Comparison of ENCODE assay signal across 29 cellular contexts in genomic region chr5:35476789-35477188, GRCh38.
"Had no signal": no experiment of that assay in that cellular context is flagged by ENCODE, and none has a peak within 500 bp of the region (broad histone marks: within the 10 kb centered on the region; RNA-seq: fewer than 3 reads in every experiment).

No MANE protein-coding gene starts in this region.

- H3K9me3 ChIP-seq: body of pancreas, esophagus squamous epithelium, gastrocnemius medialis, prostate gland, sigmoid colon, stomach, thyroid gland, upper lobe of right lung had no signal

- H3K9me3 Mint-ChIP-seq: activated CD4-positive, alpha-beta memory T cell treated with anti-CD3 and anti-CD28 coated beads for 36 hours; activated naive CD4-positive, alpha-beta T cell treated with anti-CD3 and anti-CD28 coated beads, Interleukin-2, amount 50 U/mL, for 24 hours; activated T-cell treated with anti-CD3 and anti-CD28 coated beads, Interleukin-2, amount 50 U/mL, for 4 hours; nephron had no signal

- H3K27ac Mint-ChIP-seq: activated CD4-positive, alpha-beta memory T cell treated with anti-CD3 and anti-CD28 coated beads for 36 hours; activated CD4-positive, alpha-beta T cell treated with anti-CD3 and anti-CD28 coated beads, Interleukin-2, amount 10 ng/mL, durations not matched to agents 24 days and 14 days; activated naive CD4-positive, alpha-beta T cell treated with anti-CD3 and anti-CD28 coated beads, Interleukin-2, amount 50 U/mL, for 24 hours; activated naive CD8-positive, alpha-beta T cell treated with anti-CD3 and anti-CD28 coated beads, Interleukin-2, amount 50 U/mL, for 24 hours; activated T-helper 2 cell treated with anti-CD3 and anti-CD28 coated beads, Interferon-gamma antibody, Interleukin-2, Interleukin-4, amounts not matched to agents 10 μg/mL and 5 μg/mL and 100 μg/mL, durations not matched to agents 14 hours and 24 hours and 36 hours; stimulated activated naive B cell treated with anti-CD40 and anti-IgM and Interleukin-4, amounts not matched to agents 10 μg/mL and 1 μg/mL and 100 μg/mL, for 72 hours had no signal

- ATAC-seq: activated naive CD8-positive, alpha-beta T cell treated with anti-CD3 and anti-CD28 coated beads, Interleukin-2, amount 50 U/mL, for 24 hours; activated T-cell treated with anti-CD3 and anti-CD28 coated beads, Interleukin-2, amount 50 U/mL, for 4 hours; body of pancreas; gastrocnemius medialis; left ventricle myocardium superior; stimulated activated naive B cell treated with anti-CD40 and anti-IgM and Interleukin-4, amounts not matched to agents 10 μg/mL and 1 μg/mL and 100 μg/mL, for 72 hours; upper lobe of right lung had no signal

- H3K36me3 ChIP-seq: esophagus squamous epithelium, gastrocnemius medialis, prostate gland, sigmoid colon, stomach, thyroid gland, upper lobe of right lung, WERI-Rb-1 had no signal

- H2AFZ ChIP-seq: hepatocyte had no signal

- H3K4me2 ChIP-seq: hepatocyte had no signal

- H3K36me3 Mint-ChIP-seq: activated CD4-positive, alpha-beta memory T cell treated with anti-CD3 and anti-CD28 coated beads for 36 hours; stimulated activated naive B cell treated with anti-CD40 and anti-IgM and Interleukin-4, amounts not matched to agents 10 μg/mL and 1 μg/mL and 100 μg/mL, for 72 hours had no signal

- DNase-seq: activated CD4-positive, alpha-beta memory T cell treated with anti-CD3 and anti-CD28 coated beads for 36 hours; activated CD4-positive, alpha-beta T cell treated with anti-CD3 and anti-CD28 coated beads, Interleukin-2, amount 10 ng/mL, durations not matched to agents 24 days and 14 days; activated CD4-positive, CD25-positive, alpha-beta regulatory T cell treated with anti-CD3 and anti-CD28 coated beads, Interleukin-2, amount 50 U/mL, for 72 hours; activated naive CD8-positive, alpha-beta T cell treated with anti-CD3 and anti-CD28 coated beads, Interleukin-2, amount 50 U/mL, for 24 hours; activated T-cell treated with anti-CD3 and anti-CD28 coated beads, Interleukin-2, amount 50 U/mL, for 4 hours; aorta; body of pancreas; dermis blood vessel endothelial cell; effector CD4-positive, alpha-beta T cell; esophagus squamous epithelium; gastrocnemius medialis; glutamatergic neuron; islet precursor cell; left ventricle myocardium superior; sigmoid colon; small intestine; stimulated activated CD4-positive, alpha-beta T cell treated with anti-CD3 and anti-CD28 coated beads, Interleukin-1b, Interleukin-23, amount 100 ng/mL, for 48 hours; stimulated activated naive B cell treated with anti-CD40 and anti-IgM and Interleukin-4, amounts not matched to agents 10 μg/mL and 1 μg/mL and 100 μg/mL, for 72 hours; stomach; T-helper 1 cell; thyroid gland; upper lobe of right lung; WERI-Rb-1 had no signal

- H3K27me3 Mint-ChIP-seq: stimulated activated naive B cell treated with anti-CD40 and anti-IgM and Interleukin-4, amounts not matched to agents 10 μg/mL and 1 μg/mL and 100 μg/mL, for 72 hours had no signal

- H3K79me2 ChIP-seq: hepatocyte had no signal

- H3K4me1 ChIP-seq: gastrocnemius medialis, prostate gland, stomach, thyroid gland, upper lobe of right lung had no signal

- H3K4me3 Mint-ChIP-seq: activated CD4-positive, alpha-beta memory T cell treated with anti-CD3 and anti-CD28 coated beads for 36 hours; activated CD4-positive, alpha-beta T cell treated with anti-CD3 and anti-CD28 coated beads, Interleukin-2, amount 10 ng/mL, durations not matched to agents 24 days and 14 days; activated naive CD4-positive, alpha-beta T cell treated with anti-CD3 and anti-CD28 coated beads, Interleukin-2, amount 50 U/mL, for 24 hours; activated naive CD8-positive, alpha-beta T cell treated with anti-CD3 and anti-CD28 coated beads, Interleukin-2, amount 50 U/mL, for 24 hours; activated T-cell treated with anti-CD3 and anti-CD28 coated beads, Interleukin-2, amount 50 U/mL, for 4 hours; nephron; stimulated activated naive B cell treated with anti-CD40 and anti-IgM and Interleukin-4, amounts not matched to agents 10 μg/mL and 1 μg/mL and 100 μg/mL, for 72 hours had no signal

- H3K27ac ChIP-seq: epithelial cell of prostate, esophagus squamous epithelium, gastrocnemius medialis, hepatocyte, prostate gland, sigmoid colon, stomach, thyroid gland, upper lobe of right lung, WERI-Rb-1 had no signal

- H3K27me3 ChIP-seq: body of pancreas, esophagus squamous epithelium, gastrocnemius medialis, hepatocyte, sigmoid colon, stomach, thyroid gland, upper lobe of right lung had no signal

- H3K4me3 ChIP-seq: body of pancreas, esophagus squamous epithelium, gastrocnemius medialis, hepatocyte, prostate gland, sigmoid colon, stomach, thyroid gland, upper lobe of right lung had no signal
